Comparison of ENCODE assay signal across 8 cellular contexts in the genomic region with DNA sequence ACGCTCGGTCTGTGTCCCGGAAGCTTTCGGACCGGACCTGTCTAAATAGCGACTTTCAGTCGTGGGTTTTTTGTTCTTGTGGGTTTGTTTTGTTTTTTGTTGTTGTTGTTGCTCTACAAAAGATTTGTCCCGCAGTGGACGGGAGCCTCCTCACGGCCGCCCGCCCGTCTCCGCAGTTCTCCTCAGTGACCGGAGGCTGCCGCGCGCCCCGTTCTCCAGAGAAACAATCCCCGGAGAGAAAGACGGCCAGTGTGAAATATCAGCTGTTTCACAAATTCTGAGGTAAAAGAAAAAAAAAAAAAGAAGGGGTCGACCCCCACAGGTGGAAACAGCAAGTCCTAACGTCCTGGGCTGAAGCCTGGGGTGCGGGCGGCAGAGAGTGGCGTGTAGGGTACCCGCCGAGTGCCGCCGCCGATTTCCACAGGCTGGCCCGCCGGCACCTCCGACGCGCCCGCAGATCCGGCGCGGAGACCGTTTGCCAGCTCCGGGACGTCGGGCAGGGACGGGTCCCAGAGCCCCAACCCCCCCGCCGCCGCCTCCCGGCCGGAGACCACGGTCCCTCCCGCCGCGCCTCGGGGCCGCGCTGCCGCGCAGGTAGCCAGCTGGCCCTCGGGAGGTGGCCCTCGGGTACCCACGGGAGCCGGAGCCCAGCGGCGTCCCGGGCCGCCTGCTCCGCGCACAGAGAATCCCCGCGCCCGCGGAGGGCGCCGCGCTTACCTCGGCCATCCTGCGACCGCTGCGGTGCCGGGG. TPM values are rescaled to one million over a fixed set of nuclear protein-coding genes. Genes with fewer than 3 reads are reported as not detected.
DNase-seq lines count a peak whose midpoint lies in the region; ATAC-seq and TF ChIP-seq lines count a peak whose summit lies in the region.

No MANE protein-coding gene starts in this region.

- H3K9me3 Mint-ChIP-seq in activated T-cell treated with anti-CD3 and anti-CD28 coated beads, Interleukin-2, amount 50 U/mL, for 24 hours = no peaks in the 10 kb centered on the region

- TF ChIP-seq EP300 in transverse colon (IDR thresholded peaks at IDR 0.05; ENCODE audit: low read depth) = no peak

- TF ChIP-seq CTCF in cardiac fibroblast (IDR thresholded peaks at IDR 0.05; ENCODE audit: low read depth, low read length) (no peak), transverse colon (IDR thresholded peaks at IDR 0.05) (no peak)

- intact Hi-C loops in transverse colon (cut with DNase I; ENCODE audit: low total_unique reads) = no loop called here

- peaks cover 86% of the 10 kb centered on the region for H3K27me3 Mint-ChIP-seq in activated T-cell treated with anti-CD3 and anti-CD28 coated beads, Interleukin-2, amount 50 U/mL, for 24 hours

- in situ Hi-C loops in transverse colon (cut with MboI; ENCODE audit: low pct_ligation_motif_present in 1 of 4, low pct_unique_long_range_greater_than_20kb in 1 of 4, low sequenced_read_pairs in 3 of 4) = no loop called here

- no peak for DNase-seq in activated T-cell treated with anti-CD3 and anti-CD28 coated beads, Interleukin-2, amount 50 U/mL, for 24 hours
- DNase-seq in activated T-cell treated with anti-CD3 and anti-CD28 coated beads, Interleukin-2, amount 50 U/mL, for 1 hour = no peak
- DNase-seq in cardiac fibroblast (ENCODE audit: low read depth in 2 of 2) = peak in 1 of 2 donors; percentile 52
- DNase-seq in left kidney (ENCODE audit: low read depth, low spot score) = peak; percentile 69
- DNase-seq in transverse colon = no peak
- DNase-seq in NCI-H1048 (lab: John Stamatoyannopoulos, UW) = no peak

- no peaks in the 10 kb centered on the region for H3K36me3 ChIP-seq in transverse colon

- H3K4me3 ChIP-seq in cardiac fibroblast (replicated peaks in 1 of 2; ENCODE audit: low read depth in 2 of 2, low read length in 2 of 2) (peak overlapping the region; percentile 62 to 66), transverse colon (peak overlapping the region in 3 of 4 donors; percentile 7 to 51 (median 26))

- H3K4me1 ChIP-seq in transverse colon = peaks cover 0 to 11% (median 9%) of the 10 kb centered on the region in 4 donors

- ATAC-seq in HG02798 (IDR thresholded peaks at IDR 0.05; ENCODE audit: poor library complexity, unreplicated experiment) (no peak), GM19035 (IDR thresholded peaks at IDR 0.05; ENCODE audit: unreplicated experiment) (no peak)

- no peak overlapping the region for H3K27ac ChIP-seq in transverse colon

- WGBS in transverse colon (ENCODE audit: low coverage in 1 of 2), 2 donors = 8 to 23% methylated on average over 15 to 74 of the region's 81 CpGs

- peaks cover 87% of the 10 kb centered on the region for H3K27me3 ChIP-seq in transverse colon

- H3K4me1 Mint-ChIP-seq in activated T-cell treated with anti-CD3 and anti-CD28 coated beads, Interleukin-2, amount 50 U/mL, for 24 hours (ENCODE audit: low read depth) = peaks cover 7% of the 10 kb centered on the region

- H3K27ac Mint-ChIP-seq in activated T-cell treated with anti-CD3 and anti-CD28 coated beads, Interleukin-2, amount 50 U/mL, for 24 hours = no peak overlapping the region

- no peaks in the 10 kb centered on the region for H3K9me3 ChIP-seq in transverse colon

- peak overlapping the region; percentile 45 for H3K4me3 Mint-ChIP-seq in activated T-cell treated with anti-CD3 and anti-CD28 coated beads, Interleukin-2, amount 50 U/mL, for 24 hours

- no peaks in the 10 kb centered on the region for H3K36me3 Mint-ChIP-seq in activated T-cell treated with anti-CD3 and anti-CD28 coated beads, Interleukin-2, amount 50 U/mL, for 24 hours (ENCODE audit: low read depth)

- no peak for TF ChIP-seq POLR2A in transverse colon (IDR thresholded peaks at IDR 0.05)

RNA-seq across cellular contexts. Expression of a gene that starts 0.5 kb away (rescaled TPM):
- not detected for total RNA-seq in transverse colon
